15 cellular contexts compared by ENCODE assay signal in the genomic region with DNA sequence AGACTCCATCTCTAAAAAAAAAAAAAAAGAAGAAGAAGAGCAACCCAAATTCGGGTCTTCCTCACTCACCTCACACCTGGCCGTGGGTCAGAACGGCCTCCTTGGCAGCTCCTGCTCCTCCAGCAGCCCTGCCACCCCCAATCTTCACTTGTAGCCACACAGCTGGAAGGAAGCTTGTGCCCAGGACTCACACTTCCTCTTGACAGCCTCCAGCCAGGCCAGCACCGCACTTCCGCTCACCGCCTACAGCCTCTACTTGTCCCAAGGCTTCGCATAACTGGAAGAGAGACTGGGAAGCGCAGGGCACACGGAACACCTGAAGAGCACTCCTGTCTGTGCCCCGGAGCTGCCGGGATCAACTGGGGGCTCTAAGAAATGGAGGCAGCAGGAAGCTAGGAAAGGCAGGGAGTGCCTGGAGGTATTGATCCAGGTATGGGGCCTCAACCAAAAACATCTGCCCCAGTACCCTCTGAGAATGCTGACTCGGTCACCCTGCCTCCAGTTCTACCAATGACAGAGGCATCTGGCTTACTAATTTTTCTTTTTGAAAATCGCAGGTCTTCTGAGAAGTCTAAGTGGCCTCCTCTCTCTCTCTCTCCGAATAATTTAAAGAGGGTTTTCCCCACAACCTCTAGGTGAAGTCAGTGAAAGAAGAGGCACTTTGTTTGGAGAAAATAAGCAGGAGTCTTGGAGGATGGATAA. TPM values are rescaled to one million over a fixed set of nuclear protein-coding genes. Genes with fewer than 3 reads are reported as not detected.
DNase-seq lines count a peak whose midpoint lies in the region; ATAC-seq and TF ChIP-seq lines count a peak whose summit lies in the region.
"Had no signal": no experiment of that assay in that cellular context is flagged by ENCODE, and none has a peak within 500 bp of the region (broad histone marks: within the 10 kb centered on the region; RNA-seq: fewer than 3 reads in every experiment).

No MANE protein-coding gene starts in this region.

- H3K4me3 ChIP-seq in IMR-90 (ENCODE audit: insufficient read depth, low read depth, low read length) (no peak overlapping the region), neural progenitor cell (no peak overlapping the region), stomach (no peak overlapping the region), MG63 (no peak overlapping the region)
- H3K4me3 ChIP-seq: ascending aorta, BLaER1 had no signal

- no peaks in the 10 kb centered on the region for H3K79me2 ChIP-seq in neural progenitor cell (ENCODE audit: low read depth)

- no peak overlapping the region for H2BK120ac ChIP-seq in IMR-90 (ENCODE audit: low read depth, low read length)

- no peak for TF ChIP-seq RAD21 in IMR-90 (IDR thresholded peaks at IDR 0.05; ENCODE audit: low read length)

- H3K27ac ChIP-seq in IMR-90 (ENCODE audit: insufficient read depth, low read length) (no peak overlapping the region), neural progenitor cell (no peak overlapping the region), stomach (no peak overlapping the region)
- H3K27ac ChIP-seq: ascending aorta, BLaER1 had no signal

- H3K27me3 Mint-ChIP-seq in activated T-helper 17 cell treated with anti-CD3 and anti-CD28 coated beads, Interleukin-2, amount 50 U/mL, for 72 hours = peaks cover 3% of the 10 kb centered on the region
- peaks cover 2% of the 10 kb centered on the region for H3K27me3 Mint-ChIP-seq in neural progenitor cell (ENCODE audit: insufficient read depth, low read depth)

- H2BK15ac ChIP-seq in IMR-90 (ENCODE audit: low read depth, low read length) = no peak overlapping the region

- TF ChIP-seq POLR2A in IMR-90 (IDR thresholded peaks at IDR 0.05; ENCODE audit: low read depth, low read length) = no peak
- no peak for TF ChIP-seq POLR2A in stomach (IDR thresholded peaks at IDR 0.05)

- dilution Hi-C loops in IMR-90 (cut with HindIII; ENCODE audit: low sequenced_read_pairs, unreplicated experiment) = no loop called here

- TF ChIP-seq CTCF in IMR-90 (conservative IDR thresholded peaks at IDR 0.05; ENCODE audit: low read depth, low read length) (no peak), neural progenitor cell (IDR thresholded peaks at IDR 0.05) (no peak), stomach (IDR thresholded peaks at IDR 0.05) (no peak)

- no peaks in the 10 kb centered on the region for H3K36me3 Mint-ChIP-seq in activated T-helper 17 cell treated with anti-CD3 and anti-CD28 coated beads, Interleukin-2, amount 50 U/mL, for 72 hours (ENCODE audit: low read depth)
- H3K36me3 Mint-ChIP-seq in neural progenitor cell = no peaks in the 10 kb centered on the region

- H4K8ac ChIP-seq in IMR-90 (ENCODE audit: low read depth in 2 of 2, low read length in 2 of 2) = no peak overlapping the region

- H3K27ac Mint-ChIP-seq in activated T-helper 17 cell treated with anti-CD3 and anti-CD28 coated beads, Interleukin-2, amount 50 U/mL, for 72 hours = peak overlapping the region; percentile 56
- no peak overlapping the region for H3K27ac Mint-ChIP-seq in neural progenitor cell

- H4K20me1 ChIP-seq in IMR-90 (ENCODE audit: insufficient read depth, low read length) (no peaks in the 10 kb centered on the region), neural progenitor cell (ENCODE audit: low read depth) (no peaks in the 10 kb centered on the region)
- H4K20me1 ChIP-seq: BLaER1 had no signal

- BruUV-seq in IMR-90 (replicated peaks; lab: Mats Ljungman, UMichigan) = no TSS peak

- peak overlapping the region; percentile 66 for H3K4me3 Mint-ChIP-seq in activated T-helper 17 cell treated with anti-CD3 and anti-CD28 coated beads, Interleukin-2, amount 50 U/mL, for 72 hours
- no peak overlapping the region for H3K4me3 Mint-ChIP-seq in neural progenitor cell

- 20% methylated on average over 1 of the region's 14 CpGs; no CpG with 5 or more reads in 1 of the 2 experiments for WGBS in IMR-90 (ENCODE audit: extremely low coverage in 2 of 2, insufficient read length in 1 of 2), 2 experiments
- WGBS in stomach, 5 donors = 83 to 92% (median 87%) methylated on average over 14 of the region's 14 CpGs

- in situ Hi-C loops in IMR-90 (cut with MboI; ENCODE audit: low sequenced_read_pairs) = no loop called here

- H3K9me3 Mint-ChIP-seq in activated T-helper 17 cell treated with anti-CD3 and anti-CD28 coated beads, Interleukin-2, amount 50 U/mL, for 72 hours = no peaks in the 10 kb centered on the region
- peaks cover 2% of the 10 kb centered on the region for H3K9me3 Mint-ChIP-seq in neural progenitor cell

- no peak overlapping the region for H3K23ac ChIP-seq in IMR-90 (ENCODE audit: low read depth, low read length)

- H3K4me1 ChIP-seq in IMR-90 (ENCODE audit: control insufficient read depth, insufficient read depth, low read length) (0 out of 2 replicates have a peak, but pooled peaks cover 1% of the 10 kb centered on the region), neural progenitor cell (no peaks in the 10 kb centered on the region), stomach (peaks cover 0 to 8% (median 0%) of the 10 kb centered on the region in 4 donors)
- H3K4me1 ChIP-seq: ascending aorta, BLaER1 had no signal

- no peak overlapping the region for H4K91ac ChIP-seq in IMR-90 (ENCODE audit: insufficient read depth, low read depth, low read length)

- H3K56ac ChIP-seq in IMR-90 (ENCODE audit: extremely low read depth, insufficient read depth, low read length) = no peak overlapping the region

- H3K18ac ChIP-seq in IMR-90 (ENCODE audit: low read depth, low read length) = no peak overlapping the region; the same call in 1 of the 2 replicates

- H3K79me1 ChIP-seq in IMR-90 (ENCODE audit: low read depth in 1 of 2, low read length in 2 of 2) = no peaks in the 10 kb centered on the region

- CTCF ChIA-PET in IMR-90 (lab: Yijun Ruan, JAX) = no interaction called here

- no peak overlapping the region for H2AK9ac ChIP-seq in IMR-90 (replicated peaks; ENCODE audit: low read depth, low read length, poor library complexity)

- no peak overlapping the region for H2BK20ac ChIP-seq in IMR-90 (ENCODE audit: low read depth, low read length)

- intact Hi-C loops in IMR-90 (cut with micrococcal nuclease) (no loop called here), stomach (cut with DNase I; ENCODE audit: low total_unique reads) (no loop called here)

- H2BK5ac ChIP-seq in IMR-90 (ENCODE audit: low read depth, low read length, poor library complexity, severe bottlenecking) = no peak overlapping the region

- H3K4me1 Mint-ChIP-seq in activated T-helper 17 cell treated with anti-CD3 and anti-CD28 coated beads, Interleukin-2, amount 50 U/mL, for 72 hours = peaks cover 6% of the 10 kb centered on the region
- no peaks in the 10 kb centered on the region for H3K4me1 Mint-ChIP-seq in neural progenitor cell

- DNase-seq in IMR-90 (no peak), neural progenitor cell (ENCODE audit: low spot score) (no peak), stomach (no peak), MG63 (no peak)
- DNase-seq: activated CD4-positive, alpha-beta T cell treated with anti-CD3 and anti-CD28 coated beads for 1 hour; left ventricle myocardium superior; NCI-H187 treated with DMSO at 0.1 percent for 48 hours; NCI-H774; RPMI8226 had no signal

- no peaks in the 10 kb centered on the region for H3K9me1 ChIP-seq in IMR-90 (ENCODE audit: insufficient read depth, low read length)

- H2AK5ac ChIP-seq in IMR-90 (ENCODE audit: low read depth, low read length) = no peak overlapping the region

- no peak overlapping the region for H3K14ac ChIP-seq in IMR-90 (replicated peaks; ENCODE audit: low read depth, low read length)

- H3K27me3 ChIP-seq in IMR-90 (ENCODE audit: control insufficient read depth, insufficient read depth, low read length) (peaks cover 4% of the 10 kb centered on the region; the same call in 1 of the 2 replicates), neural progenitor cell (no peaks in the 10 kb centered on the region), stomach (no peaks in the 10 kb centered on the region), MG63 (no peaks in the 10 kb centered on the region)
- H3K27me3 ChIP-seq: ascending aorta, BLaER1 had no signal

- H3K4me2 ChIP-seq in IMR-90 (ENCODE audit: low read depth, low read length) (no peak overlapping the region), neural progenitor cell (no peak overlapping the region)
- H3K4me2 ChIP-seq: BLaER1 had no signal

- TF ChIP-seq EP300 in stomach (IDR thresholded peaks at IDR 0.05) = no peak

- ATAC-seq in GM21529 (IDR thresholded peaks at IDR 0.05; ENCODE audit: unreplicated experiment) (peak; percentile 48), IMR-90 (ENCODE audit: low read depth) (no peak), GM18868 (IDR thresholded peaks at IDR 0.05; ENCODE audit: unreplicated experiment) (no peak)
- peak; percentile 94 for ATAC-seq in activated T-helper 17 cell treated with anti-CD3 and anti-CD28 coated beads, Interleukin-2, amount 50 U/mL, for 72 hours (replicated peaks)
- ATAC-seq: left ventricle myocardium superior had no signal

- no peaks in the 10 kb centered on the region for H3K36me3 ChIP-seq in IMR-90 (ENCODE audit: control insufficient read depth, insufficient read depth, low read length)
- no peaks in the 10 kb centered on the region for H3K36me3 ChIP-seq in neural progenitor cell
- no peaks in the 10 kb centered on the region for H3K36me3 ChIP-seq in stomach
- no peaks in the 10 kb centered on the region for H3K36me3 ChIP-seq in MG63
- H3K36me3 ChIP-seq: ascending aorta, BLaER1 had no signal

- H3F3A ChIP-seq in neural progenitor cell (ENCODE audit: low read depth) = no peaks in the 10 kb centered on the region

- H2AFZ ChIP-seq in IMR-90 (replicated peaks; ENCODE audit: low read length, poor library complexity) = peak overlapping the region; percentile 68
- peak overlapping the region; percentile 76 for H2AFZ ChIP-seq in neural progenitor cell (replicated peaks)

- POLR2A ChIA-PET in IMR-90 (lab: Charles Lee; ENCODE audit: unreplicated experiment) = no interaction called here

- no peak overlapping the region for H4K5ac ChIP-seq in IMR-90 (ENCODE audit: low read depth, low read length)

- no peak overlapping the region for H3K4ac ChIP-seq in IMR-90 (ENCODE audit: low read depth, low read length)

- H3K9me3 ChIP-seq in IMR-90 (ENCODE audit: control insufficient read depth, insufficient read depth, low read length) (no peaks in the 10 kb centered on the region), neural progenitor cell (ENCODE audit: low read depth) (no peaks in the 10 kb centered on the region), stomach (no peaks in the 10 kb centered on the region), MG63 (no peaks in the 10 kb centered on the region)
- H3K9me3 ChIP-seq: ascending aorta, BLaER1 had no signal

- no peak overlapping the region for H3K9ac ChIP-seq in IMR-90 (ENCODE audit: low read depth, low read length)
- H3K9ac ChIP-seq in neural progenitor cell = no peak overlapping the region
- H3K9ac ChIP-seq: BLaER1 had no signal

RNA-seq across cellular contexts. Expression of a gene that starts 31.1 kb away (rescaled TPM):
- total RNA-seq in IMR-90 (2012; rRNA removed) (not detected in 2 replicates), neural progenitor cell (ENCODE audit: low replicate concordance) (0.28 TPM in 1 of 2 replicates, not detected in the other), stomach (not detected)
- polyA plus RNA-seq in IMR-90 (2012; rRNA removed) (not detected in 2 replicates), stomach (under 1 TPM in 1 of 3 donors, not detected in 2; 0.08 TPM)
- not detected in 2 replicates for polyA plus RNA-seq in IMR-90 (2012; cell fraction: cytosol; rRNA removed)
- polyA plus RNA-seq in IMR-90 (2012; cell fraction: nucleus; rRNA removed; ENCODE audit: low replicate concordance) = not detected in 2 replicates
- total RNA-seq in activated T-helper 17 cell treated with anti-CD3 and anti-CD28 coated beads, Interleukin-2, amount 50 U/mL, for 72 hours = 1 to 10 TPM in 1 of 2 donors, under 1 TPM in 1; 0.13 to 1.5 TPM
- total RNA-seq in MG63 (2014; rRNA removed; shearing (Covaris generic); ENCODE audit: low replicate concordance) = not detected in 2 replicates
- total RNA-seq: ascending aorta, left ventricle myocardium superior, LHCN-M2 had no signal

Comparison
In these comparisons a context has a peak if more than half of its experiments do, and no peak if none do; other contexts are left out.
1. ATAC-seq: peak in GM21529 (single experiment) and activated T-helper 17 cell treated with anti-CD3 and anti-CD28 coated beads, Interleukin-2, amount 50 U/mL, for 72 hours (single experiment); none in IMR-90 (single experiment) and GM18868 (single experiment).